Comparison of ENCODE assay signal across 19 cellular contexts in the genomic region with DNA sequence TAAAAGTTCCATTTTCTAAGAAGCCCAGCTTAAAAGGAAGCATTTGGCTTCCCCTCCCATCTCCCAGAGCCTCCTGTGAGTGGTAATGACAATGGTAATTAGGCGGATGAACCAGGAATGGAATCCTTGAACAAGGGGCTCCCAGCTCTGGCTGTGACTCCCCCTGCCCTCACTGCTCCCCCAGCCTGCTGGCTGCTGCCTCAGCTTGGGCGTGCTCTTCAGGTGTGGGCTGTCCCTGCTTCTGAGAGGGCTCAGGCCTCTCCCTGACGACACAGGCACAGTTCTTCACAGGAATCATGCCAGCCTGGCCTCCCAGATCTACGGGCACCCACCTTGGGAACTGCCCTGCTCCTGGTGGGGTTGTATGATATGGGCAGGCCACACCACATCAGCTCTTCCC.
"Had no signal": no experiment of that assay in that cellular context is flagged by ENCODE, and none has a peak within 500 bp of the region (broad histone marks: within the 10 kb centered on the region; RNA-seq: fewer than 3 reads in every experiment).

No MANE protein-coding gene starts in this region.

- H3K27ac ChIP-seq: foreskin keratinocyte, left ventricle myocardium inferior, ovary, stomach, thoracic aorta, transverse colon had no signal

- H3K9me3 ChIP-seq: left ventricle myocardium inferior, ovary, stomach, thoracic aorta, transverse colon had no signal

- H3K27ac Mint-ChIP-seq: dendritic cell treated with granulocyte-macrophage colony-stimulating factor and Interleukin-4, amounts not matched to agents 40 ng/mL and 50 ng/mL, for 4 days; effector memory CD8-positive, alpha-beta T cell; naive B cell; nephron had no signal

- H3K4me3 ChIP-seq: left ventricle myocardium inferior, lung, ovary, stomach, thoracic aorta, transverse colon had no signal

- H3K27me3 ChIP-seq: foreskin keratinocyte, ovary, stomach, transverse colon had no signal

- H3K4me3 Mint-ChIP-seq: dendritic cell treated with granulocyte-macrophage colony-stimulating factor and Interleukin-4, amounts not matched to agents 40 ng/mL and 50 ng/mL, for 4 days; effector memory CD8-positive, alpha-beta T cell; naive B cell; nephron had no signal

- H3K27me3 Mint-ChIP-seq: dendritic cell treated with granulocyte-macrophage colony-stimulating factor and Interleukin-4, amounts not matched to agents 40 ng/mL and 50 ng/mL, for 4 days had no signal

- ATAC-seq: effector memory CD8-positive, alpha-beta T cell; foreskin keratinocyte; right cardiac atrium had no signal

- H3K36me3 ChIP-seq: left ventricle myocardium inferior, ovary, thoracic aorta, transverse colon had no signal

- H3K36me3 Mint-ChIP-seq: naive B cell had no signal

- H3K4me1 ChIP-seq: left ventricle myocardium inferior, stomach, transverse colon had no signal

- H3K4me1 Mint-ChIP-seq: naive B cell had no signal

- H3K9me3 Mint-ChIP-seq: dendritic cell treated with granulocyte-macrophage colony-stimulating factor and Interleukin-4, amounts not matched to agents 40 ng/mL and 50 ng/mL, for 4 days; effector memory CD8-positive, alpha-beta T cell; naive B cell; nephron had no signal

- DNase-seq: effector memory CD8-positive, alpha-beta T cell; foreskin keratinocyte; hypothalamus; left ventricle myocardium inferior; mesenchymal stem cell; midbrain; naive B cell; ovary; right cardiac atrium; small intestine; stimulated activated CD4-positive, alpha-beta T cell treated with anti-CD3 and anti-CD28 coated beads, Interleukin-12 subunit alpha, Interleukin-12 subunit beta, amount 100 ng/mL, for 4 hours; stimulated activated naive CD4-positive, alpha-beta T cell; stomach; substantia nigra; transverse colon had no signal
